In genomic region chr14:68449565-68450295, GRCh38 we compare ENCODE assay signal across 1 cellular context.
TF ChIP-seq lines count a peak whose summit lies in the region.

No MANE protein-coding gene starts in this region.

TF ChIP-seq in HCT116, 20 proteins besides CTCF, POLR2A, EP300 and RAD21 (continued from another document):
- no peak for TF ChIP-seq CBX3 (IDR thresholded peaks at IDR 0.05; ENCODE audit: low read depth)
- TF ChIP-seq REST (IDR thresholded peaks at IDR 0.05; ENCODE audit: low read depth): no peak
- no peak for TF ChIP-seq FOSL1 (IDR thresholded peaks at IDR 0.05; ENCODE audit: low read depth)
